In genomic region chr18:23528580-23529472, GRCh38 we compare ENCODE assay signal across 11 cellular contexts. TPM values are rescaled to one million over a fixed set of nuclear protein-coding genes. Genes with fewer than 3 reads are reported as not detected.
DNase-seq lines count a peak whose midpoint lies in the region; ATAC-seq and TF ChIP-seq lines count a peak whose summit lies in the region.
"Had no signal": no experiment of that assay in that cellular context is flagged by ENCODE, and none has a peak within 500 bp of the region (broad histone marks: within the 10 kb centered on the region; RNA-seq: fewer than 3 reads in every experiment).

No MANE protein-coding gene starts in this region.

- WGBS in transverse colon (ENCODE audit: low coverage in 1 of 2), 2 donors = 86% methylated on average over 20 of the region's 20 CpGs; no CpG with 5 or more reads in 1 of the 2 donors

- H3K9ac ChIP-seq in adipocyte (ENCODE audit: low read length) = peak overlapping the region; percentile 8

- H3K9me3 Mint-ChIP-seq in activated naive CD4-positive, alpha-beta T cell treated with anti-CD3 and anti-CD28 coated beads for 36 hours = no peaks in the 10 kb centered on the region
- H3K9me3 Mint-ChIP-seq: brain, memory B cell had no signal

- no peak for ATAC-seq in GM18873 (IDR thresholded peaks at IDR 0.05; ENCODE audit: low FRiP score, unreplicated experiment)

- no peaks in the 10 kb centered on the region for H3K27me3 Mint-ChIP-seq in activated naive CD4-positive, alpha-beta T cell treated with anti-CD3 and anti-CD28 coated beads for 36 hours (ENCODE audit: low read depth)
- H3K27me3 Mint-ChIP-seq: brain, memory B cell had no signal

- H3K4me1 Mint-ChIP-seq in activated naive CD4-positive, alpha-beta T cell treated with anti-CD3 and anti-CD28 coated beads for 36 hours (ENCODE audit: low read depth) = peaks cover 19% of the 10 kb centered on the region
- H3K4me1 Mint-ChIP-seq: brain had no signal

- DNase-seq in activated naive CD4-positive, alpha-beta T cell treated with anti-CD3 and anti-CD28 coated beads for 36 hours = no peak
- DNase-seq in activated naive CD4-positive, alpha-beta T cell (lab: John Stamatoyannopoulos, UW) = no peak
- no peak for DNase-seq in adipocyte (ENCODE audit: low read depth)
- DNase-seq in islet precursor cell = peak; percentile 73
- peak; percentile 21 for DNase-seq in transverse colon
- no peak for DNase-seq in NCI-H1436 treated with DMSO at 0.1 percent for 48 hours (lab: John Stamatoyannopoulos, UW)
- DNase-seq in activated CD4-positive, alpha-beta T cell treated with anti-CD3 and anti-CD28 coated beads for 48 hours = no peak
- DNase-seq: AML-193 had no signal

- H3K4me1 ChIP-seq in adipocyte (ENCODE audit: control insufficient read depth, insufficient read depth, low read length) = peaks cover 24% of the 10 kb centered on the region
- H3K4me1 ChIP-seq in transverse colon = no peaks in the 10 kb centered on the region

- TF ChIP-seq POLR2A in transverse colon (IDR thresholded peaks at IDR 0.05) = no peak

- intact Hi-C loops in activated naive CD4-positive, alpha-beta T cell treated with anti-CD3 and anti-CD28 coated beads for 36 hours (cut with micrococcal nuclease) = loop anchor here (1.0 kb wide), 2 partner anchors 11 to 57 kb away; partner anchors contain the start of gene NPC1
- intact Hi-C loops in transverse colon (cut with DNase I; ENCODE audit: low total_unique reads) = no loop called here

- H3K9me3 ChIP-seq in adipocyte (ENCODE audit: control insufficient read depth, low read length) = no peaks in the 10 kb centered on the region
- no peaks in the 10 kb centered on the region for H3K9me3 ChIP-seq in transverse colon

- H3K27ac Mint-ChIP-seq in activated naive CD4-positive, alpha-beta T cell treated with anti-CD3 and anti-CD28 coated beads for 36 hours = peak overlapping the region; percentile 20
- H3K27ac Mint-ChIP-seq: memory B cell had no signal

- H3K4me3 Mint-ChIP-seq in activated naive CD4-positive, alpha-beta T cell treated with anti-CD3 and anti-CD28 coated beads for 36 hours = no peak overlapping the region
- H3K4me3 Mint-ChIP-seq: brain, memory B cell had no signal

- H3K27me3 ChIP-seq in adipocyte (replicated peaks; ENCODE audit: control insufficient read depth, insufficient read depth, low read length) = no peaks in the 10 kb centered on the region
- no peaks in the 10 kb centered on the region for H3K27me3 ChIP-seq in transverse colon

- TF ChIP-seq EP300 in transverse colon (IDR thresholded peaks at IDR 0.05; ENCODE audit: low read depth) = no peak

- in situ Hi-C loops in transverse colon (cut with MboI; ENCODE audit: low pct_ligation_motif_present in 1 of 4, low pct_unique_long_range_greater_than_20kb in 1 of 4, low sequenced_read_pairs in 3 of 4) = loop anchor here in 1 of 4 donors (10.0 kb wide), 1 partner anchor 56 kb away; the partner anchor contains the start of gene NPC1

- H3K27ac ChIP-seq in transverse colon = no peak overlapping the region

- no peak for TF ChIP-seq CTCF in transverse colon (IDR thresholded peaks at IDR 0.05)

- peaks cover 28% of the 10 kb centered on the region for H3K36me3 Mint-ChIP-seq in activated naive CD4-positive, alpha-beta T cell treated with anti-CD3 and anti-CD28 coated beads for 36 hours (ENCODE audit: low read depth)

- CTCF ChIA-PET in activated naive CD4-positive, alpha-beta T cell treated with anti-CD3 and anti-CD28 coated beads for 36 hours (lab: Charles Lee) = interaction anchor here (0.6 to 1.7 kb wide), 3 partner anchors 10 to 16 kb away, joined by 3 to 4 read pairs (median 3); no protein-coding TSS in a partner anchor

- no peak overlapping the region for H3K4me3 ChIP-seq in adipocyte (ENCODE audit: low read length)
- H3K4me3 ChIP-seq in transverse colon = no peak overlapping the region

- H3K36me3 ChIP-seq in adipocyte (ENCODE audit: control insufficient read depth, insufficient read depth, low read length, severe bottlenecking) (peaks cover 86% of the 10 kb centered on the region), transverse colon (peaks cover 0 to 78% (median 30%) of the 10 kb centered on the region in 4 donors)

RNA-seq across cellular contexts. Expression of gene RMC1, which starts 25.5 kb away (rescaled TPM):
- 10 to 100 TPM; 26.2 to 29.7 TPM for total RNA-seq in activated naive CD4-positive, alpha-beta T cell treated with anti-CD3 and anti-CD28 coated beads for 36 hours
- 10 to 100 TPM in 3 of 4 donors, 1 to 10 TPM in 1; 4.4 to 34.1 (median 26.6) TPM for total RNA-seq in transverse colon

RNA-seq across cellular contexts. Expression of gene NPC1, which starts 57.5 kb away (rescaled TPM):
- 10 to 100 TPM; 25.9 to 27.9 TPM for total RNA-seq in activated naive CD4-positive, alpha-beta T cell treated with anti-CD3 and anti-CD28 coated beads for 36 hours
- total RNA-seq in transverse colon = 10 to 100 TPM; 33.6 to 96.1 (median 49.7) TPM

Comparison
In these comparisons a context has a peak if more than half of its experiments do, and no peak if none do; other contexts are left out.
1. DNase-seq: peak in islet precursor cell (single experiment) and transverse colon (single experiment); none in activated naive CD4-positive, alpha-beta T cell treated with anti-CD3 and anti-CD28 coated beads for 36 hours (single experiment), activated naive CD4-positive, alpha-beta T cell (0 of 4), adipocyte (single experiment), NCI-H1436 treated with DMSO at 0.1 percent for 48 hours (single experiment) and activated CD4-positive, alpha-beta T cell treated with anti-CD3 and anti-CD28 coated beads for 48 hours (single experiment).